8 cellular contexts compared by ENCODE assay signal in genomic region chr14:22822619-22823551, GRCh38. TPM values are rescaled to one million over a fixed set of nuclear protein-coding genes. Genes with fewer than 3 reads are reported as not detected.
DNase-seq lines count a peak whose midpoint lies in the region; ATAC-seq, FAIRE-seq and TF ChIP-seq lines count a peak whose summit lies in the region.

No MANE protein-coding gene starts in this region.

- H3K4me2 ChIP-seq in skeletal muscle satellite cell (ENCODE audit: low read length), result peak overlapping the region; percentile 79

- no peak for ATAC-seq in HG03571 (IDR thresholded peaks at IDR 0.05; ENCODE audit: unreplicated experiment)

- H3K9me3 ChIP-seq in iPS-15b (ENCODE audit: control insufficient read depth, insufficient read depth, low read length) (no peaks in the 10 kb centered on the region), skeletal muscle satellite cell (replicated peaks; ENCODE audit: low read length) (no peaks in the 10 kb centered on the region)

- FAIRE-seq in GM18507 (lab: Jason Lieb, UNC), result peak; percentile 44

- peak; percentile 92 for TF ChIP-seq CTCF in astrocyte of the spinal cord (IDR thresholded peaks at IDR 0.05; ENCODE audit: low read depth, low read length)

- in situ Hi-C loops in astrocyte of the spinal cord (cut with HindIII; ENCODE audit: low sequenced_read_pairs), result no loop called here

- H3K36me3 ChIP-seq in iPS-15b (ENCODE audit: control insufficient read depth, insufficient read depth, low read length), result no peaks in the 10 kb centered on the region
- H3K36me3 ChIP-seq in skeletal muscle satellite cell (ENCODE audit: insufficient read depth, low read length), result no peaks in the 10 kb centered on the region

- peak; percentile 87 for DNase-seq in AG08395 (ENCODE audit: low spot score)
- no peak for DNase-seq in GM18507 (ENCODE audit: extremely low spot score, insufficient read length, low read depth)
- DNase-seq in HT-29 (ENCODE audit: low spot score), result peak; percentile 70
- peak; percentile 25 for DNase-seq in T1000 (lab: John Stamatoyannopoulos, UW)
- DNase-seq in astrocyte of the spinal cord (ENCODE audit: low read depth, low spot score), result peak; percentile 97

- H3K9ac ChIP-seq in iPS-15b (ENCODE audit: low read depth, low read length) (peak overlapping the region; percentile 93), skeletal muscle satellite cell (ENCODE audit: low read depth, low read length) (peak overlapping the region; percentile 53)

- H3K4me1 ChIP-seq in iPS-15b (ENCODE audit: control insufficient read depth, insufficient read depth, low read length), result peaks cover 20% of the 10 kb centered on the region
- peaks cover 30% of the 10 kb centered on the region for H3K4me1 ChIP-seq in skeletal muscle satellite cell (ENCODE audit: control insufficient read depth, insufficient read depth, low read length)

- H3K4me3 ChIP-seq in astrocyte of the spinal cord (ENCODE audit: low read depth, low read length), result peak overlapping the region; percentile 23
- peak overlapping the region; percentile 88 for H3K4me3 ChIP-seq in iPS-15b (ENCODE audit: low read depth, low read length)
- H3K4me3 ChIP-seq in skeletal muscle satellite cell (ENCODE audit: low read length), result peak overlapping the region; percentile 56

- H3K27me3 ChIP-seq in iPS-15b (ENCODE audit: control insufficient read depth, insufficient read depth, low read length), result peaks cover 2% of the 10 kb centered on the region
- no peaks in the 10 kb centered on the region for H3K27me3 ChIP-seq in skeletal muscle satellite cell (ENCODE audit: control insufficient read depth, insufficient read depth, low read length)

RNA-seq across cellular contexts. Expression of gene MRPL52, which starts 6.8 kb away (rescaled TPM):
- total RNA-seq in HT-29 (2014; rRNA removed; shearing (Covaris generic)), result 45.9 and 56.1 TPM in 2 replicates
- 51.3 and 68.4 TPM in 2 replicates for total RNA-seq in skeletal muscle satellite cell (2012; rRNA removed)

RNA-seq across cellular contexts. Expression of gene SLC7A7, which starts 7.7 kb away (rescaled TPM):
- 12.2 and 13.6 TPM in 2 replicates for total RNA-seq in HT-29 (2014; rRNA removed; shearing (Covaris generic))
- total RNA-seq in skeletal muscle satellite cell (2012; rRNA removed), result 1.0 and 2.2 TPM in 2 replicates

RNA-seq across cellular contexts. Expression of gene MMP14, which starts 13.5 kb away (rescaled TPM):
- total RNA-seq in HT-29 (2014; rRNA removed; shearing (Covaris generic)), result 1.7 and 3.9 TPM in 2 replicates
- total RNA-seq in skeletal muscle satellite cell (2012; rRNA removed), result 260 and 382 TPM in 2 replicates

RNA-seq across cellular contexts. Expression of gene LRP10, which starts 48.7 kb away (rescaled TPM):
- total RNA-seq in HT-29 (2014; rRNA removed; shearing (Covaris generic)), result 54.2 and 61.1 TPM in 2 replicates
- 66.2 and 69.0 TPM in 2 replicates for total RNA-seq in skeletal muscle satellite cell (2012; rRNA removed)

RNA-seq across cellular contexts. Expression of gene OXA1L, which starts 56.4 kb away (rescaled TPM):
- total RNA-seq in HT-29 (2014; rRNA removed; shearing (Covaris generic)), result 73.5 and 80.9 TPM in 2 replicates
- 41.9 and 48.2 TPM in 2 replicates for total RNA-seq in skeletal muscle satellite cell (2012; rRNA removed)

Comparison
In these comparisons a context has a peak if more than half of its experiments do, and no peak if none do; other contexts are left out.
1. H3K4me3 ChIP-seq: peak in every context shown above with its lines; median percentile 88 in iPS-15b; 56 in skeletal muscle satellite cell; 23 in astrocyte of the spinal cord.